ENCODE assay signal across 16 cellular contexts in the genomic region with DNA sequence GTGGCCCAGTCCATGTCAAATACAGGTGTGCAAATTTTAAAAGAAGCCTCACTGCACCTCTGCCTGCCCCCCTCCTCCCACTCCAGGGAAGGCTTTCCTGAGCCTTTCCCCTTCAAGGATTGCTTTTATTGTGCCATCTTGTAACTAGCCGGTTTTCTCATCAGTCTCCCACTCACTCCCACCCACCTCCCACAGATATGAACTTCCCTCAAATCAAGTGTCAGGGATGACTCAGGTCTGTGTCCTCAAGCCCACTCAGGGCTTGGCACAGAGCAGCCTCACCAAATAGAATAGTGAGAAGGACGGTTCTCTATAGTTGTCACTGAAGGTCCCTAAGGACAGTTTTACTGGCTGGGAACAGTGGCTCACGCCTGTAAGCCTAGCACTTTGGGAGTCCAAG.
"Had no signal": no experiment of that assay in that cellular context is flagged by ENCODE, and none has a peak within 500 bp of the region (broad histone marks: within the 10 kb centered on the region; RNA-seq: fewer than 3 reads in every experiment).

No MANE protein-coding gene starts in this region.

- H3K9me3 Mint-ChIP-seq: activated naive CD4-positive, alpha-beta T cell treated with anti-CD3 and anti-CD28 coated beads, Interleukin-2, amount 50 U/mL, for 24 hours had no signal

- H3K4me3 ChIP-seq: cardiac muscle cell, transverse colon had no signal

- ATAC-seq: left colon; stimulated activated naive CD8-positive, alpha-beta T cell treated with anti-CD3 and anti-CD28 coated beads, Interleukin-15, Interleukin-2, amounts not matched to agents 100 U/mL and 50 U/mL, for 24 hours had no signal

- H3K36me3 ChIP-seq: cardiac muscle cell, transverse colon had no signal

- H3K4me3 Mint-ChIP-seq: activated B cell treated with CpG ODN at 0.5 μM for 24 hours; activated naive CD4-positive, alpha-beta T cell treated with anti-CD3 and anti-CD28 coated beads, Interleukin-2, amount 50 U/mL, for 24 hours; nephron progenitor cell had no signal

- H3K27me3 Mint-ChIP-seq: activated B cell treated with CpG ODN at 0.5 μM for 24 hours had no signal

- H3K27me3 ChIP-seq: cardiac muscle cell, transverse colon had no signal

- H3K27ac Mint-ChIP-seq: activated B cell treated with CpG ODN at 0.5 μM for 24 hours; activated naive CD4-positive, alpha-beta T cell treated with anti-CD3 and anti-CD28 coated beads, Interleukin-2, amount 50 U/mL, for 24 hours; nephron progenitor cell had no signal

- DNase-seq: activated B cell treated with CpG ODN at 0.5 μM for 24 hours; activated CD4-positive, alpha-beta T cell treated with anti-CD3 and anti-CD28 coated beads for 48 hours; activated CD8-positive, alpha-beta memory T cell treated with anti-CD3 and anti-CD28 coated beads, Interleukin-2, amount 50 U/mL, for 48 hours; activated gamma-delta T cell; activated T-cell treated with anti-CD3 and anti-CD28 coated beads, Interleukin-2, amount 50 U/mL, for 48 hours; foreskin fibroblast; hippocampal formation; left colon; midbrain; nephron progenitor cell; stimulated activated CD4-positive, alpha-beta T cell treated with anti-CD3 and anti-CD28 coated beads, Interleukin-2, amount 100 ng/mL, for 24 hours; stimulated activated naive CD8-positive, alpha-beta T cell treated with anti-CD3 and anti-CD28 coated beads, Interleukin-15, Interleukin-2, amounts not matched to agents 100 U/mL and 50 U/mL, for 24 hours; substantia nigra; transverse colon had no signal

- H3K27ac ChIP-seq: cardiac muscle cell had no signal
